Comparison of ENCODE assay signal across 8 cellular contexts in genomic region chr19:29694669-29695627, GRCh38. TPM values are rescaled to one million over a fixed set of nuclear protein-coding genes. Genes with fewer than 3 reads are reported as not detected.
DNase-seq lines count a peak whose midpoint lies in the region; ATAC-seq and TF ChIP-seq lines count a peak whose summit lies in the region.

No MANE protein-coding gene starts in this region.

- peak; percentile 91 for TF ChIP-seq CTCF in psoas muscle (IDR thresholded peaks at IDR 0.05)

- H3K9me3 Mint-ChIP-seq in activated naive CD8-positive, alpha-beta T cell treated with anti-CD3 and anti-CD28 coated beads, Interleukin-2, amount 10 ng/mL, durations not matched to agents 7 days and 5 days, result peaks cover 2% of the 10 kb centered on the region

- H3K27me3 ChIP-seq in psoas muscle (ENCODE audit: insufficient read depth in 3 of 3, low read length in 2 of 3), result no peaks in the 10 kb centered on the region

- WGBS in psoas muscle, 3 donors, result 32 to 45% (median 41%) methylated on average over 19 of the region's 19 CpGs

- no peak overlapping the region for H3K4me3 ChIP-seq in psoas muscle

- ATAC-seq in GM21529 (IDR thresholded peaks at IDR 0.05; ENCODE audit: unreplicated experiment), result peak; percentile 82
- ATAC-seq in activated naive CD8-positive, alpha-beta T cell treated with anti-CD3 and anti-CD28 coated beads, Interleukin-2, amount 10 ng/mL, durations not matched to agents 7 days and 5 days (ENCODE audit: low read depth), result peak; percentile 99
- ATAC-seq in psoas muscle, result peak; percentile 92 to 96 (median 94)

- DNase-seq in DMS153 (lab: John Stamatoyannopoulos, UW), result peak; percentile 56
- peak; percentile 44 to 45 for DNase-seq in Kasumi-1 (lab: John Stamatoyannopoulos, UW)
- peak; percentile 42 for DNase-seq in SW480 (ENCODE audit: low spot score)
- peak; percentile 90 for DNase-seq in activated naive CD8-positive, alpha-beta T cell treated with anti-CD3 and anti-CD28 coated beads, Interleukin-2, amount 10 ng/mL, durations not matched to agents 7 days and 5 days
- DNase-seq in cardiac septum (ENCODE audit: low spot score), result peak; percentile 91
- DNase-seq in psoas muscle, result peak; percentile 92 to 95
- DNase-seq in COR-L47 (lab: John Stamatoyannopoulos, UW), result no peak

- intact Hi-C loops in cardiac septum (cut with DNase I), result loop anchor here (2.0 kb wide), 2 partner anchors 22 to 84 kb away; no protein-coding TSS in a partner anchor
- intact Hi-C loops in psoas muscle (cut with DNase I), result loop anchor here (1.0 to 2.0 kb wide), 3 partner anchors 20 to 30 kb away; partner anchors contain the start of genes C19orf12 (in 1 of the 2) and PLEKHF1 (in 1 of the 2)

- H3K4me1 ChIP-seq in psoas muscle, result peaks cover 9% of the 10 kb centered on the region

- peaks cover 16% of the 10 kb centered on the region for H3K36me3 Mint-ChIP-seq in activated naive CD8-positive, alpha-beta T cell treated with anti-CD3 and anti-CD28 coated beads, Interleukin-2, amount 10 ng/mL, durations not matched to agents 7 days and 5 days

- no peaks in the 10 kb centered on the region for H3K27me3 Mint-ChIP-seq in activated naive CD8-positive, alpha-beta T cell treated with anti-CD3 and anti-CD28 coated beads, Interleukin-2, amount 10 ng/mL, durations not matched to agents 7 days and 5 days

- H3K36me3 ChIP-seq in psoas muscle (ENCODE audit: insufficient read depth in 1 of 2, low read depth in 1 of 2), result no peaks in the 10 kb centered on the region

- peak overlapping the region; percentile 51 for H3K27ac Mint-ChIP-seq in activated naive CD8-positive, alpha-beta T cell treated with anti-CD3 and anti-CD28 coated beads, Interleukin-2, amount 10 ng/mL, durations not matched to agents 7 days and 5 days

- H3K9me3 ChIP-seq in psoas muscle, result peaks cover 9% of the 10 kb centered on the region

- POLR2A ChIA-PET in activated naive CD8-positive, alpha-beta T cell treated with anti-CD3 and anti-CD28 coated beads, Interleukin-2, amount 10 ng/mL, durations not matched to agents 7 days and 5 days (lab: Charles Lee), result interaction anchor here (0.6 to 2.0 kb wide), 6 partner anchors 13 to 89 kb away, joined by 3 to 12 read pairs (median 6); partner anchors contain the start of genes C19orf12 and POP4

- peaks cover 15% of the 10 kb centered on the region for H3K4me1 Mint-ChIP-seq in activated naive CD8-positive, alpha-beta T cell treated with anti-CD3 and anti-CD28 coated beads, Interleukin-2, amount 10 ng/mL, durations not matched to agents 7 days and 5 days

- H3K27ac ChIP-seq in psoas muscle, result peak overlapping the region; percentile 46

- H3K4me3 Mint-ChIP-seq in activated naive CD8-positive, alpha-beta T cell treated with anti-CD3 and anti-CD28 coated beads, Interleukin-2, amount 10 ng/mL, durations not matched to agents 7 days and 5 days, result no peak overlapping the region

RNA-seq across cellular contexts. Expression of gene C19orf12, which starts 20.1 kb away (rescaled TPM):
- 10 to 100 TPM; 31.8 to 38.2 TPM for total RNA-seq in activated naive CD8-positive, alpha-beta T cell treated with anti-CD3 and anti-CD28 coated beads, Interleukin-2, amount 10 ng/mL, durations not matched to agents 7 days and 5 days
- total RNA-seq in cardiac septum (38.0 TPM), psoas muscle (10 to 100 TPM; 37.5 to 93.3 (median 55.6) TPM)
- 100 to 1,000 TPM in 1 of 3 donors, 10 to 100 TPM in 2; 46.8 to 142 (median 68.4) TPM for polyA plus RNA-seq in psoas muscle

RNA-seq across cellular contexts. Expression of gene PLEKHF1, which starts 29.7 kb away (rescaled TPM):
- total RNA-seq in activated naive CD8-positive, alpha-beta T cell treated with anti-CD3 and anti-CD28 coated beads, Interleukin-2, amount 10 ng/mL, durations not matched to agents 7 days and 5 days, result 10 to 100 TPM; 33.3 to 35.9 TPM
- total RNA-seq in cardiac septum (9.5 TPM), psoas muscle (100 to 1,000 TPM in 1 of 4 donors, 10 to 100 TPM in 2, 1 to 10 TPM in 1; 5.1 to 119 (median 44.0) TPM)
- 10 to 100 TPM; 60.2 to 77.0 (median 73.8) TPM for polyA plus RNA-seq in psoas muscle
